Comparison of ENCODE assay signal across 13 cellular contexts in the genomic region with DNA sequence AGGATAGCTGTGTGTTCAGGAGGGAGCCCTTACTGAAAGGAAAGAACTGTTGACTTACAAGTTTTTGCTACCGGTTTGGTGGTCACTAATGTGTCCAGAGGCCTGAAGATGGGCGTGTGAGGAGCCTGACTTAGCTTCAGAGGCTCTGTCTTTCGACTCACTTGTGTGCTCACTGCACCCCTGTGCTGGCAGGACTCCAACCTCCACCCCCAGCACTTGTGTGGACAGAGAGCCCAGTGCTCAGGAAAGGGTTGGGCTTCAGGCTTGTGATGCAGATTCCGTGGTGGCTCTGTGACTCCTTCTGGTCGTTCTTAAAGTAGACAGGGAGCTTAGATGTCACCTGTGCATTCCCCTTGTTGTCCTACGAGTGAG.
A peak's percentile ranks its signal among the peaks of the same experiment; 100 is the strongest.
DNase-seq lines count a peak whose midpoint lies in the region; ATAC-seq and TF ChIP-seq lines count a peak whose summit lies in the region.
"Had no signal": no experiment of that assay in that cellular context is flagged by ENCODE, and none has a peak within 500 bp of the region (broad histone marks: within the 10 kb centered on the region; RNA-seq: fewer than 3 reads in every experiment).

No MANE protein-coding gene starts in this region.

- H3K4me3 ChIP-seq in cardiac fibroblast (replicated peaks in 1 of 2; ENCODE audit: low read depth in 2 of 2, low read length in 2 of 2) = no peak overlapping the region
- no peak overlapping the region for H3K4me3 ChIP-seq in tibial artery
- no peak overlapping the region for H3K4me3 ChIP-seq in Karpas-422 (ENCODE audit: low read length)
- H3K4me3 ChIP-seq in foreskin fibroblast (ENCODE audit: low read depth in 1 of 2, low read length in 2 of 2) = no peak overlapping the region
- H3K4me3 ChIP-seq: PC-9 had no signal

- no peak for ATAC-seq in HG03460 (IDR thresholded peaks at IDR 0.05; ENCODE audit: unreplicated experiment)
- ATAC-seq: stimulated activated naive CD8-positive, alpha-beta T cell treated with anti-CD3 and anti-CD28 coated beads, Interleukin-15, Interleukin-2, amounts not matched to agents 100 U/mL and 50 U/mL, for 24 hours had no signal

- no peaks in the 10 kb centered on the region for H4K20me1 ChIP-seq in Karpas-422 (ENCODE audit: insufficient read depth, low read depth, low read length)

- no peaks in the 10 kb centered on the region for H3K27me3 ChIP-seq in tibial artery
- no peaks in the 10 kb centered on the region for H3K27me3 ChIP-seq in Karpas-422 (ENCODE audit: low read length)

- H2AFZ ChIP-seq in Karpas-422 (ENCODE audit: low read length) = no peak overlapping the region
- H2AFZ ChIP-seq: PC-9 had no signal

- no peak overlapping the region for H3K4me2 ChIP-seq in Karpas-422 (ENCODE audit: low read depth, low read length, poor library complexity, severe bottlenecking)
- H3K4me2 ChIP-seq: PC-9 had no signal

- H3K79me2 ChIP-seq in Karpas-422 (ENCODE audit: low read length) = no peaks in the 10 kb centered on the region

- no peaks in the 10 kb centered on the region for H3K9me3 Mint-ChIP-seq in T-helper 2 cell treated with Interferon-gamma antibody and Interleukin-4, amounts not matched to agents 5 μg/mL and 100 μg/mL, for 36 hours

- peak overlapping the region; percentile 65 to 74 for H3K27ac ChIP-seq in tibial artery
- H3K27ac ChIP-seq in Karpas-422 (ENCODE audit: low read length) = no peak overlapping the region
- H3K27ac ChIP-seq: PC-9 had no signal

- DNase-seq in cardiac fibroblast (ENCODE audit: low read depth in 2 of 2) (peak; percentile 54 to 66), kidney tubule cell (ENCODE audit: low spot score) (peak; percentile 77), tibial artery (peak in 1 of 2 donors; percentile 83), Karpas-422 (no peak), foreskin fibroblast (no peak)
- DNase-seq in T-helper 2 cell treated with Interferon-gamma antibody and Interleukin-4, amounts not matched to agents 5 μg/mL and 100 μg/mL, for 36 hours (ENCODE audit: low spot score) = no peak
- DNase-seq: DMS79 treated with DMSO at 0.1 percent for 48 hours; glutamatergic neuron; NCI-H2029; stimulated activated naive CD8-positive, alpha-beta T cell treated with anti-CD3 and anti-CD28 coated beads, Interleukin-15, Interleukin-2, amounts not matched to agents 100 U/mL and 50 U/mL, for 24 hours had no signal

- no peak overlapping the region for H3K4me3 Mint-ChIP-seq in T-helper 2 cell treated with Interferon-gamma antibody and Interleukin-4, amounts not matched to agents 5 μg/mL and 100 μg/mL, for 36 hours

- peaks cover 2% of the 10 kb centered on the region for H3K36me3 Mint-ChIP-seq in T-helper 2 cell treated with Interferon-gamma antibody and Interleukin-4, amounts not matched to agents 5 μg/mL and 100 μg/mL, for 36 hours (ENCODE audit: low read depth)

- no peak overlapping the region for H3K9ac ChIP-seq in Karpas-422 (ENCODE audit: low read length)

- no peak overlapping the region for H3K27ac Mint-ChIP-seq in T-helper 2 cell treated with Interferon-gamma antibody and Interleukin-4, amounts not matched to agents 5 μg/mL and 100 μg/mL, for 36 hours

- H3K4me1 ChIP-seq in tibial artery = peaks cover 0 to 72% (median 40%) of the 10 kb centered on the region in 4 donors
- H3K4me1 ChIP-seq in Karpas-422 (ENCODE audit: low read length) = no peaks in the 10 kb centered on the region

- intact Hi-C loops in tibial artery (cut with DNase I; ENCODE audit: low total_unique reads) = no loop called here

- TF ChIP-seq CTCF in cardiac fibroblast (IDR thresholded peaks at IDR 0.05; ENCODE audit: low read depth, low read length) = no peak
- no peak for TF ChIP-seq CTCF in tibial artery (IDR thresholded peaks at IDR 0.05)
- TF ChIP-seq CTCF in foreskin fibroblast (IDR thresholded peaks at IDR 0.05; ENCODE audit: low read depth, low read length) = no peak

- H3K9me3 ChIP-seq in tibial artery (no peaks in the 10 kb centered on the region), Karpas-422 (ENCODE audit: low read length) (no peaks in the 10 kb centered on the region)

- TF ChIP-seq EP300 in Ishikawa (IDR thresholded peaks at IDR 0.05; ENCODE audit: borderline replicate concordance) = no peak

- H3K4me1 Mint-ChIP-seq in T-helper 2 cell treated with Interferon-gamma antibody and Interleukin-4, amounts not matched to agents 5 μg/mL and 100 μg/mL, for 36 hours (ENCODE audit: low read depth) = peaks cover 7% of the 10 kb centered on the region

- no peak for TF ChIP-seq RAD21 in Ishikawa (IDR thresholded peaks at IDR 0.05; ENCODE audit: low read depth)

- no peaks in the 10 kb centered on the region for H3K9me2 ChIP-seq in Karpas-422 (replicated peaks; ENCODE audit: insufficient read depth, low read length)

- H3K27me3 Mint-ChIP-seq in T-helper 2 cell treated with Interferon-gamma antibody and Interleukin-4, amounts not matched to agents 5 μg/mL and 100 μg/mL, for 36 hours (ENCODE audit: low read depth) = no peaks in the 10 kb centered on the region

- H3K36me3 ChIP-seq in tibial artery = peaks cover 11 to 40% (median 31%) of the 10 kb centered on the region in 3 donors
- H3K36me3 ChIP-seq in Karpas-422 (ENCODE audit: insufficient read depth, low read length) = no peaks in the 10 kb centered on the region

TF ChIP-seq in Ishikawa, 13 proteins besides CTCF, POLR2A, EP300 and RAD21:
- TF ChIP-seq FOXM1 (IDR thresholded peaks at IDR 0.05; ENCODE audit: borderline replicate concordance, low read depth) (no peak), NFIC (IDR thresholded peaks at IDR 0.05) (0 out of 2 replicates have a peak, but pooled peaks have one; percentile 18)

Comparison
In these comparisons a context has a peak if more than half of its experiments do, and no peak if none do; other contexts are left out.
1. DNase-seq: peak in cardiac fibroblast (2 of 2) and kidney tubule cell (single experiment); none in Karpas-422 (single experiment), T-helper 2 cell treated with Interferon-gamma antibody and Interleukin-4, amounts not matched to agents 5 μg/mL and 100 μg/mL, for 36 hours (single experiment) and foreskin fibroblast (0 of 2).